28 cellular contexts compared by ENCODE assay signal in genomic region chr17:11558681-11559234, GRCh38. TPM values are rescaled to one million over a fixed set of nuclear protein-coding genes. Genes with fewer than 3 reads are reported as not detected.
DNase-seq lines count a peak whose midpoint lies in the region; ATAC-seq and TF ChIP-seq lines count a peak whose summit lies in the region.
"Had no signal": no experiment of that assay in that cellular context is flagged by ENCODE, and none has a peak within 500 bp of the region (broad histone marks: within the 10 kb centered on the region; RNA-seq: fewer than 3 reads in every experiment).

No MANE protein-coding gene starts in this region.

- H2BK5ac ChIP-seq in neuronal stem cell (ENCODE audit: low read length), result no peak overlapping the region

- H3K36me3 Mint-ChIP-seq in activated CD4-positive, alpha-beta T cell treated with anti-CD3 and anti-CD28 coated beads for 36 hours (ENCODE audit: low read depth), result no peaks in the 10 kb centered on the region
- peaks cover 9% of the 10 kb centered on the region for H3K36me3 Mint-ChIP-seq in glutamatergic neuron (ENCODE audit: unreplicated experiment)
- no peaks in the 10 kb centered on the region for H3K36me3 Mint-ChIP-seq in stimulated activated memory B cell treated with anti-CD40 and anti-IgM and Interleukin-4, amounts not matched to agents 10 μg/mL and 1 μg/mL and 100 μg/mL, for 72 hours
- H3K36me3 Mint-ChIP-seq: CD14-positive monocyte; CD4-positive, alpha-beta memory T cell; CD4-positive, CD25-positive, alpha-beta regulatory T cell; CD8-positive, alpha-beta memory T cell had no signal

- H3K4ac ChIP-seq in neuronal stem cell (ENCODE audit: low read length), result no peak overlapping the region

- H3K27me3 Mint-ChIP-seq in activated CD4-positive, alpha-beta T cell treated with anti-CD3 and anti-CD28 coated beads for 36 hours, result no peaks in the 10 kb centered on the region
- peaks cover 7% of the 10 kb centered on the region for H3K27me3 Mint-ChIP-seq in glutamatergic neuron (ENCODE audit: unreplicated experiment)
- no peaks in the 10 kb centered on the region for H3K27me3 Mint-ChIP-seq in stimulated activated memory B cell treated with anti-CD40 and anti-IgM and Interleukin-4, amounts not matched to agents 10 μg/mL and 1 μg/mL and 100 μg/mL, for 72 hours
- H3K27me3 Mint-ChIP-seq: CD4-positive, alpha-beta memory T cell; CD4-positive, CD25-positive, alpha-beta regulatory T cell had no signal

- H3K9me3 ChIP-seq in colonic mucosa, result no peaks in the 10 kb centered on the region
- H3K9me3 ChIP-seq in esophagus muscularis mucosa, result no peaks in the 10 kb centered on the region
- no peaks in the 10 kb centered on the region for H3K9me3 ChIP-seq in neuronal stem cell (replicated peaks in 1 of 2; ENCODE audit: control insufficient read depth in 2 of 2, insufficient read depth in 1 of 2, low read depth in 1 of 2, low read length in 2 of 2)
- H3K9me3 ChIP-seq: BE2C, BLaER1 had no signal

- peak overlapping the region; percentile 78 for H3K18ac ChIP-seq in neuronal stem cell (ENCODE audit: low read length)

- no peak overlapping the region for H2BK12ac ChIP-seq in neuronal stem cell (ENCODE audit: low read length)

- H3K36me3 ChIP-seq in H7 (replicated peaks; ENCODE audit: control insufficient read depth, insufficient read depth, low read length) (no peaks in the 10 kb centered on the region), colonic mucosa (no peaks in the 10 kb centered on the region), esophagus muscularis mucosa (no peaks in the 10 kb centered on the region), neuronal stem cell (replicated peaks in 1 of 2; ENCODE audit: control insufficient read depth in 2 of 2, insufficient read depth in 2 of 2, low read length in 2 of 2) (no peaks in the 10 kb centered on the region)
- H3K36me3 ChIP-seq: BE2C, BLaER1 had no signal

- POLR2A ChIA-PET in activated CD4-positive, alpha-beta T cell treated with anti-CD3 and anti-CD28 coated beads for 36 hours (lab: Charles Lee), result no interaction called here

- TF ChIP-seq CTCF in colonic mucosa (IDR thresholded peaks at IDR 0.05) (no peak), esophagus muscularis mucosa (IDR thresholded peaks at IDR 0.05) (no peak), glutamatergic neuron (IDR thresholded peaks at IDR 0.05; ENCODE audit: partially characterized antibody, unreplicated experiment) (no peak), GM20000 (IDR thresholded peaks at IDR 0.05; ENCODE audit: extremely low read depth, missing control alignments) (no peak)

- CTCF ChIA-PET in activated CD4-positive, alpha-beta T cell treated with anti-CD3 and anti-CD28 coated beads for 36 hours (lab: Charles Lee), result no interaction called here

- no peak overlapping the region for H3K4me3 ChIP-seq in H7 (ENCODE audit: insufficient read depth, low read depth, low read length)
- no peak overlapping the region for H3K4me3 ChIP-seq in colonic mucosa
- no peak overlapping the region for H3K4me3 ChIP-seq in esophagus muscularis mucosa
- no peak overlapping the region for H3K4me3 ChIP-seq in neuronal stem cell (ENCODE audit: low read length in 2 of 2)
- H3K4me3 ChIP-seq: BLaER1, GM12878 had no signal

- H3K4me1 ChIP-seq in colonic mucosa (no peaks in the 10 kb centered on the region), esophagus muscularis mucosa (no peaks in the 10 kb centered on the region), neuronal stem cell (ENCODE audit: control insufficient read depth in 2 of 2, insufficient read depth in 1 of 2, low read depth in 1 of 2, low read length in 2 of 2) (peaks cover 0 to 10% of the 10 kb centered on the region in 2 donors)
- H3K4me1 ChIP-seq: BE2C had no signal

- no peak overlapping the region for H3K27ac ChIP-seq in colonic mucosa
- no peak overlapping the region for H3K27ac ChIP-seq in esophagus muscularis mucosa (replicated peaks in 1 of 4)
- no peak overlapping the region for H3K27ac ChIP-seq in neuronal stem cell (replicated peaks; ENCODE audit: low read length)
- H3K27ac ChIP-seq: BLaER1 had no signal

- H2AK5ac ChIP-seq in neuronal stem cell (ENCODE audit: low read depth, low read length), result no peak overlapping the region

- no peak overlapping the region for H3K14ac ChIP-seq in neuronal stem cell (ENCODE audit: low read length)

- H3K4me1 Mint-ChIP-seq in activated CD4-positive, alpha-beta T cell treated with anti-CD3 and anti-CD28 coated beads for 36 hours, result no peaks in the 10 kb centered on the region
- H3K4me1 Mint-ChIP-seq in glutamatergic neuron (ENCODE audit: low read depth, unreplicated experiment), result no peaks in the 10 kb centered on the region
- no peaks in the 10 kb centered on the region for H3K4me1 Mint-ChIP-seq in stimulated activated memory B cell treated with anti-CD40 and anti-IgM and Interleukin-4, amounts not matched to agents 10 μg/mL and 1 μg/mL and 100 μg/mL, for 72 hours
- H3K4me1 Mint-ChIP-seq: CD14-positive monocyte; CD4-positive, alpha-beta memory T cell; CD4-positive, CD25-positive, alpha-beta regulatory T cell; CD8-positive, alpha-beta memory T cell had no signal

- ATAC-seq in activated CD4-positive, alpha-beta T cell treated with anti-CD3 and anti-CD28 coated beads for 36 hours, result no peak
- ATAC-seq in stimulated activated memory B cell treated with anti-CD40 and anti-IgM and Interleukin-4, amounts not matched to agents 10 μg/mL and 1 μg/mL and 100 μg/mL, for 72 hours, result no peak
- ATAC-seq: GM12878 had no signal

- no peak overlapping the region for H2BK15ac ChIP-seq in neuronal stem cell (ENCODE audit: low read length)

- 86% methylated on average over 10 of the region's 10 CpGs for WGBS in esophagus muscularis mucosa
- WGBS in neuronal stem cell (ENCODE audit: extremely low coverage in 2 of 2, insufficient read length in 2 of 2, insufficient replicate concordance in 1 of 2), 2 donors, result no CpG with 5 or more reads among the region's 10 CpGs

- H2AFZ ChIP-seq in neuronal stem cell (ENCODE audit: low read length), result no peak overlapping the region

- H3K4me3 Mint-ChIP-seq in activated CD4-positive, alpha-beta T cell treated with anti-CD3 and anti-CD28 coated beads for 36 hours, result no peak overlapping the region
- no peak overlapping the region for H3K4me3 Mint-ChIP-seq in glutamatergic neuron (ENCODE audit: unreplicated experiment)
- no peak overlapping the region for H3K4me3 Mint-ChIP-seq in stimulated activated memory B cell treated with anti-CD40 and anti-IgM and Interleukin-4, amounts not matched to agents 10 μg/mL and 1 μg/mL and 100 μg/mL, for 72 hours
- H3K4me3 Mint-ChIP-seq: CD14-positive monocyte; CD4-positive, alpha-beta memory T cell; CD4-positive, CD25-positive, alpha-beta regulatory T cell; CD8-positive, alpha-beta memory T cell had no signal

- no peak for TF ChIP-seq EP300 in esophagus muscularis mucosa (IDR thresholded peaks at IDR 0.05)

- H3K27ac Mint-ChIP-seq in activated CD4-positive, alpha-beta T cell treated with anti-CD3 and anti-CD28 coated beads for 36 hours, result no peak overlapping the region
- no peak overlapping the region for H3K27ac Mint-ChIP-seq in glutamatergic neuron (ENCODE audit: unreplicated experiment)
- H3K27ac Mint-ChIP-seq in stimulated activated memory B cell treated with anti-CD40 and anti-IgM and Interleukin-4, amounts not matched to agents 10 μg/mL and 1 μg/mL and 100 μg/mL, for 72 hours, result no peak overlapping the region
- H3K27ac Mint-ChIP-seq: CD14-positive monocyte; CD4-positive, alpha-beta memory T cell; CD4-positive, CD25-positive, alpha-beta regulatory T cell; CD8-positive, alpha-beta memory T cell had no signal

- intact Hi-C loops in colonic mucosa (cut with DNase I), result no loop called here
- intact Hi-C loops in esophagus muscularis mucosa (cut with DNase I), result no loop called here
- intact Hi-C loops in activated CD4-positive, alpha-beta T cell treated with anti-CD3 and anti-CD28 coated beads for 36 hours (cut with DNase I, micrococcal nuclease), result loop anchor here in 1 of 2 experiments (10.0 kb wide), 2 partner anchors 84 to 254 kb away; no protein-coding TSS in a partner anchor

- no peak for TF ChIP-seq POLR2A in esophagus muscularis mucosa (IDR thresholded peaks at IDR 0.05; ENCODE audit: low read depth)

- H4K8ac ChIP-seq in neuronal stem cell (ENCODE audit: low read depth, low read length), result no peak overlapping the region

- no peaks in the 10 kb centered on the region; the same call in 1 of the 2 replicates for H3K27me3 ChIP-seq in H7 (ENCODE audit: control insufficient read depth, insufficient read depth, low read length)
- H3K27me3 ChIP-seq in colonic mucosa, result no peaks in the 10 kb centered on the region
- peaks cover 0 to 11% (median 0%) of the 10 kb centered on the region in 4 donors for H3K27me3 ChIP-seq in esophagus muscularis mucosa
- H3K27me3 ChIP-seq in neuronal stem cell (ENCODE audit: control insufficient read depth in 3 of 3, insufficient read depth in 3 of 3, low read depth in 1 of 3, low read length in 3 of 3), result no peaks in the 10 kb centered on the region
- H3K27me3 ChIP-seq: BE2C, BLaER1 had no signal

- H3K4me2 ChIP-seq in neuronal stem cell (ENCODE audit: insufficient read depth, low read length, poor library complexity, severe bottlenecking), result no peak overlapping the region
- H3K4me2 ChIP-seq: BLaER1 had no signal

- DNase-seq in H7, result peak; percentile 42
- DNase-seq in colonic mucosa, result peak; percentile 6
- peak; percentile 72 for DNase-seq in esophagus muscularis mucosa (ENCODE audit: extremely low spot score)
- DNase-seq in neuronal stem cell (ENCODE audit: low spot score), result no peak
- no peak for DNase-seq in activated CD4-positive, alpha-beta T cell treated with anti-CD3 and anti-CD28 coated beads for 36 hours
- no peak for DNase-seq in glutamatergic neuron
- DNase-seq in GM20000 (ENCODE audit: low spot score), result no peak
- DNase-seq: 8988T; ACHN; BE2C; C1 segment of cervical spinal cord; CD4-positive, alpha-beta memory T cell; CD4-positive, CD25-positive, alpha-beta regulatory T cell; CD8-positive, alpha-beta memory T cell; COR-L47; DMS 273 treated with DMSO at 0.1 percent for 48 hours; DMS153; DMS53; DMS79; DND-41; EL; GDM1 had no signal

- H2BK120ac ChIP-seq in neuronal stem cell (ENCODE audit: low read depth, low read length), result no peak overlapping the region

- peaks cover 4% of the 10 kb centered on the region for H3K9me3 Mint-ChIP-seq in activated CD4-positive, alpha-beta T cell treated with anti-CD3 and anti-CD28 coated beads for 36 hours (ENCODE audit: low read depth)
- peaks cover 8% of the 10 kb centered on the region for H3K9me3 Mint-ChIP-seq in glutamatergic neuron (ENCODE audit: unreplicated experiment)
- peaks cover 7% of the 10 kb centered on the region for H3K9me3 Mint-ChIP-seq in stimulated activated memory B cell treated with anti-CD40 and anti-IgM and Interleukin-4, amounts not matched to agents 10 μg/mL and 1 μg/mL and 100 μg/mL, for 72 hours

- no peak overlapping the region for H4K91ac ChIP-seq in neuronal stem cell (ENCODE audit: low read depth, low read length, poor library complexity)

- H3K79me1 ChIP-seq in neuronal stem cell (ENCODE audit: low read depth, low read length), result no peaks in the 10 kb centered on the region

- H3K9ac ChIP-seq in colonic mucosa (ENCODE audit: low read depth in 2 of 2, low read length in 2 of 2) (no peak overlapping the region), neuronal stem cell (ENCODE audit: low read depth, low read length, poor library complexity) (no peak overlapping the region)
- H3K9ac ChIP-seq: BLaER1 had no signal

- no peak overlapping the region for H3K23ac ChIP-seq in neuronal stem cell (ENCODE audit: low read depth, low read length, poor library complexity)

RNA-seq across cellular contexts. Expression of gene DNAH9, which starts 39.5 kb away (rescaled TPM):
- total RNA-seq in H7 (2014; rRNA removed; shearing (Covaris generic)), result 0.85 and 0.97 TPM in 2 replicates
- under 1 TPM; 0.40 to 0.69 TPM for total RNA-seq in colonic mucosa
- under 1 TPM in 2 of 4 donors, not detected in 2; under 0.01 to 0.92 TPM for total RNA-seq in esophagus muscularis mucosa
- 1.1 TPM for polyA plus RNA-seq in neuronal stem cell (2013, experiment 1 of 2)
- 2.7 TPM for polyA plus RNA-seq in neuronal stem cell (2013, experiment 2 of 2)
- total RNA-seq in activated CD4-positive, alpha-beta T cell treated with anti-CD3 and anti-CD28 coated beads for 36 hours, result not detected
- 0.86 TPM for total RNA-seq in glutamatergic neuron (ENCODE audit: unreplicated experiment)
- total RNA-seq: CD4-positive, alpha-beta memory T cell; CD4-positive, CD25-positive, alpha-beta regulatory T cell; CD8-positive, alpha-beta memory T cell; G401 had no signal
- polyA plus RNA-seq: AG04450; CD14-positive monocyte; CD4-positive, alpha-beta memory T cell; CD4-positive, CD25-positive, alpha-beta regulatory T cell; CD8-positive, alpha-beta memory T cell had no signal

Comparison
In these comparisons a context has a peak if more than half of its experiments do, and no peak if none do; other contexts are left out.
1. DNase-seq: peak in H7 (single experiment), colonic mucosa (single experiment) and esophagus muscularis mucosa (single experiment); none in neuronal stem cell (single experiment), activated CD4-positive, alpha-beta T cell treated with anti-CD3 and anti-CD28 coated beads for 36 hours (single experiment), glutamatergic neuron (single experiment) and GM20000 (single experiment).